In the genomic region with DNA sequence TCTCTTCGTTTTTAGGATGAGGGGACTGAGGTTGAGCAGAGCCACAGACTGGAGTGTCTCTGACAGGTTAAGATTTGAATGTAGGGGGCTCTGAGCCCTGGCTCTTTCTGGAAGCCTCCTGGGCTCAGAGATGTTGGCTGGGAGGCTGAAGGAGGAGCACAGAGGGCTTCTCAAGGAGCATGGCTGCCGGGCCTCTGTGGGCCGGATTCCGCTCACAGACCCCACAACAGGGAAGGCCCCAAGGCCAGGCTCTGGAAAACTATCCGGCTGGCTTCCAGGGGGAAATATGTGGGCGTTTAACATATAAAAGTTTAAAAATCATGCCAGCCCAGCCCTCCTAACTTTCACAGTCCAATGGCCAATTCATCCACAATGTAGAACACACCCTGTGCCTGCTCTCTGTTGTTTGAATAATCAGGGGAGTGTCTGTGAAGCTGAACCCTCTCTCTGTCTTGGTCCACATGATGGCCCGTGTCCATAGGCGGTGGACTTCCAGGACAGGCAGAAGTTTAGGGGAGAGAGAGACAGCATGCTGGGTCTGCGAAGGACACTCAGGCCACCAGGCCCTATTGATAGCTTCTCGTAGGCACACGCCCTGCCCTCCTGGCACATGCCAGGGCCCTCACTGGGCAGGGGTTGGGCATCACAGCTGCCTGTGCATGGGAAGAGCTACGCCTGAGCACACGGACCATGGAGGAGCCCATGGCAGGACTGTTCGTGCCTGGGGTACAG, we compare ENCODE assay signal across 17 cellular contexts. TPM values are rescaled to one million over a fixed set of nuclear protein-coding genes. Genes with fewer than 3 reads are reported as not detected.
DNase-seq lines count a peak whose midpoint lies in the region; ATAC-seq and TF ChIP-seq lines count a peak whose summit lies in the region.
"Had no signal": no experiment of that assay in that cellular context is flagged by ENCODE, and none has a peak within 500 bp of the region (broad histone marks: within the 10 kb centered on the region; RNA-seq: fewer than 3 reads in every experiment).

No MANE protein-coding gene starts in this region.

- no peak overlapping the region for H2AK5ac ChIP-seq in mesendoderm (ENCODE audit: low read length)

- no peak overlapping the region for H3K4ac ChIP-seq in mesendoderm (ENCODE audit: low read depth, low read length)

- H3K27ac ChIP-seq in mesendoderm (ENCODE audit: low read depth, low read length) (no peak overlapping the region), psoas muscle (peak overlapping the region; percentile 99), tibial nerve (no peak overlapping the region)
- H3K27ac ChIP-seq: KMS-11 had no signal

- H3K36me3 ChIP-seq in mesendoderm (ENCODE audit: control insufficient read depth, insufficient read depth, low read length): peaks cover 8% of the 10 kb centered on the region
- H3K36me3 ChIP-seq in psoas muscle (ENCODE audit: insufficient read depth in 1 of 2, low read depth in 1 of 2): peaks cover 8 to 93% of the 10 kb centered on the region in 2 donors
- peaks cover 0 to 14% (median 0%) of the 10 kb centered on the region in 3 donors for H3K36me3 ChIP-seq in tibial nerve

- no peaks in the 10 kb centered on the region for H3K4me1 ChIP-seq in mesendoderm (ENCODE audit: control insufficient read depth, low read depth, low read length)
- H3K4me1 ChIP-seq in psoas muscle: peaks cover 94% of the 10 kb centered on the region
- peaks cover 0 to 6% (median 2%) of the 10 kb centered on the region in 4 donors for H3K4me1 ChIP-seq in tibial nerve

- DNase-seq in activated CD8-positive, alpha-beta memory T cell treated with anti-CD3 and anti-CD28 coated beads for 24 hours: peak; percentile 40
- DNase-seq in activated CD8-positive, alpha-beta memory T cell treated with anti-CD3 and anti-CD28 coated beads, Interleukin-2, amount 50 U/mL, for 4 hours: no peak
- peak; percentile 5 for DNase-seq in GM13976 (ENCODE audit: low spot score)
- DNase-seq in mesendoderm: no peak
- no peak for DNase-seq in psoas muscle
- DNase-seq in A172 (ENCODE audit: low spot score): no peak
- DNase-seq in activated effector memory CD4-positive, alpha-beta T cell treated with Interleukin-2 at 50 U/mL for 16 hours: no peak
- no peak for DNase-seq in tibial nerve (ENCODE audit: low spot score in 2 of 2)
- DNase-seq: 8988T, DMS79 treated with DMSO at 0.1 percent for 48 hours, MV-4-11, NCI-H1417, NCI-H187 treated with DMSO at 0.1 percent for 48 hours, NCI-H526, PC-3, RPMI8226 had no signal

- H3K27me3 ChIP-seq in mesendoderm (ENCODE audit: insufficient read depth, low read length, poor library complexity): no peaks in the 10 kb centered on the region
- no peaks in the 10 kb centered on the region for H3K27me3 ChIP-seq in psoas muscle (ENCODE audit: insufficient read depth in 3 of 3, low read length in 2 of 3)
- no peaks in the 10 kb centered on the region for H3K27me3 ChIP-seq in tibial nerve

- no peak for TF ChIP-seq CTCF in GM13976 (IDR thresholded peaks at IDR 0.05; ENCODE audit: borderline replicate concordance, control extremely low read depth, extremely low read depth, insufficient read depth, missing control alignments)
- no peak for TF ChIP-seq CTCF in psoas muscle (IDR thresholded peaks at IDR 0.05)
- TF ChIP-seq CTCF in tibial nerve (IDR thresholded peaks at IDR 0.05): no peak

- no peak for TF ChIP-seq EP300 in tibial nerve (IDR thresholded peaks at IDR 0.05)

- H3K4me2 ChIP-seq in mesendoderm (ENCODE audit: low read length): no peak overlapping the region
- H3K4me2 ChIP-seq: KMS-11 had no signal

- no peak overlapping the region for H3K18ac ChIP-seq in mesendoderm (ENCODE audit: low read length)

- no peak overlapping the region for H2BK15ac ChIP-seq in mesendoderm (replicated peaks; ENCODE audit: low read depth)

- H3K9ac ChIP-seq in mesendoderm (ENCODE audit: low read length): no peak overlapping the region
- H3K9ac ChIP-seq: KMS-11 had no signal

- H2BK120ac ChIP-seq in mesendoderm (ENCODE audit: low read depth, low read length): no peak overlapping the region

- H3K23ac ChIP-seq in mesendoderm (ENCODE audit: low read length): no peak overlapping the region

- H3K9me3 ChIP-seq in psoas muscle (no peaks in the 10 kb centered on the region), tibial nerve (peaks cover 0 to under 1% (median 0%) of the 10 kb centered on the region in 4 donors)

- H2BK5ac ChIP-seq in mesendoderm (ENCODE audit: low read length): no peak overlapping the region

- no peak for TF ChIP-seq POLR2A in tibial nerve (IDR thresholded peaks at IDR 0.05)

- no peak overlapping the region for H4K5ac ChIP-seq in mesendoderm (ENCODE audit: low read length)

- no peak overlapping the region for H4K8ac ChIP-seq in mesendoderm (ENCODE audit: low read depth, low read length)

- no peak overlapping the region for H3K4me3 ChIP-seq in mesendoderm (ENCODE audit: low read length)
- peak overlapping the region; percentile 7 for H3K4me3 ChIP-seq in psoas muscle
- no peak overlapping the region for H3K4me3 ChIP-seq in tibial nerve

- peaks cover 15% of the 10 kb centered on the region for H3K79me1 ChIP-seq in mesendoderm (ENCODE audit: low read length)

- peak overlapping the region; percentile 52 for H3K56ac ChIP-seq in mesendoderm (ENCODE audit: low read length)

- WGBS in mesendoderm (ENCODE audit: extremely low coverage, insufficient coverage, low lambda C conversion rate): no CpG with 5 or more reads among the region's 14 CpGs
- WGBS in psoas muscle, 3 donors: 54 to 71% (median 55%) methylated on average over 14 of the region's 14 CpGs
- WGBS in tibial nerve, 2 donors: 77 to 78% methylated on average over 12 of the region's 14 CpGs

- no peaks in the 10 kb centered on the region for H3K79me2 ChIP-seq in mesendoderm (ENCODE audit: control insufficient read depth, insufficient read depth, low read length)

- ATAC-seq in psoas muscle: peak in 2 of 4 donors; percentile 4 to 10
- ATAC-seq: PC-3 had no signal

- in situ Hi-C loops in GM13976 (cut with MboI; ENCODE audit: low sequenced_read_pairs, unreplicated experiment): no loop called here

- intact Hi-C loops in psoas muscle (cut with DNase I): loop anchor here in 1 of 2 donors (10.0 kb wide), 1 partner anchor 266 kb away; the partner anchor contains the start of gene RNF187

RNA-seq across cellular contexts. Expression of gene OBSCN, which starts 10.8 kb away (rescaled TPM):
- polyA plus RNA-seq in mesendoderm (2013, experiment 1 of 2): 5.0 TPM
- polyA plus RNA-seq in mesendoderm (2013, experiment 2 of 2): 5.2 TPM
- total RNA-seq in psoas muscle (1,000 to 10,000 TPM; 1,061 to 1,869 (median 1,568) TPM), tibial nerve (10 to 100 TPM in 3 of 4 donors, 1 to 10 TPM in 1; 8.5 to 22.6 (median 19.0) TPM)
- 100 to 1,000 TPM; 397 to 658 (median 442) TPM for polyA plus RNA-seq in psoas muscle
- 9.9 and 11.5 TPM in 2 replicates for total RNA-seq in A172 (2014; rRNA removed; shearing (Covaris generic))

RNA-seq across cellular contexts. Expression of gene IBA57, which starts 53.1 kb away (rescaled TPM):
- polyA plus RNA-seq in mesendoderm (2013, experiment 1 of 2): 2.7 TPM
- polyA plus RNA-seq in mesendoderm (2013, experiment 2 of 2): 3.0 TPM
- total RNA-seq in psoas muscle: 10 to 100 TPM; 11.3 to 26.2 (median 17.8) TPM
- polyA plus RNA-seq in psoas muscle: 10 to 100 TPM in 2 of 3 donors, 1 to 10 TPM in 1; 7.7 to 16.0 (median 11.5) TPM
- total RNA-seq in A172 (2014; rRNA removed; shearing (Covaris generic)): 7.4 and 8.5 TPM in 2 replicates
- total RNA-seq in tibial nerve: 10 to 100 TPM in 1 of 4 donors, 1 to 10 TPM in 3; 5.5 to 17.8 (median 9.2) TPM

Comparison
In these comparisons a context has a peak if more than half of its experiments do, and no peak if none do; other contexts are left out.
1. DNase-seq: peak in activated CD8-positive, alpha-beta memory T cell treated with anti-CD3 and anti-CD28 coated beads for 24 hours (single experiment) and GM13976 (single experiment); none in activated CD8-positive, alpha-beta memory T cell treated with anti-CD3 and anti-CD28 coated beads, Interleukin-2, amount 50 U/mL, for 4 hours (single experiment), mesendoderm (single experiment), psoas muscle (0 of 2), A172 (single experiment), activated effector memory CD4-positive, alpha-beta T cell treated with Interleukin-2 at 50 U/mL for 16 hours (single experiment) and tibial nerve (0 of 2).
2. RNA of gene OBSCN, which starts 10.8 kb away (total RNA-seq): 1,061 to 1,869 TPM in psoas muscle; 8.5 to 22.6 TPM in tibial nerve and 9.9 to 11.5 TPM in A172; every median in the first group is over 10 times any median in the second.